Comparison of ENCODE assay signal across 12 cellular contexts in genomic region chr9:93686880-93687236, GRCh38.
"Had no signal": no experiment of that assay in that cellular context is flagged by ENCODE, and none has a peak within 500 bp of the region (broad histone marks: within the 10 kb centered on the region; RNA-seq: fewer than 3 reads in every experiment).

No MANE protein-coding gene starts in this region.

- H3K4me3 Mint-ChIP-seq: activated naive CD8-positive, alpha-beta T cell; nephron; stimulated activated naive CD8-positive, alpha-beta T cell treated with anti-CD3 and anti-CD28 coated beads, Interleukin-15, amount 100 ng/mL, for 72 hours had no signal

- H3K27me3 ChIP-seq: cardiac muscle cell, dorsolateral prefrontal cortex had no signal

- ATAC-seq: stimulated activated naive CD8-positive, alpha-beta T cell treated with anti-CD3 and anti-CD28 coated beads, Interleukin-15, amount 100 ng/mL, for 72 hours had no signal

- DNase-seq: activated CD4-positive, alpha-beta T cell treated with anti-CD3 and anti-CD28 coated beads for 4 hours; foreskin fibroblast; mesendoderm; nucleus accumbens; stimulated activated naive CD8-positive, alpha-beta T cell treated with anti-CD3 and anti-CD28 coated beads, Interleukin-15, amount 100 ng/mL, for 72 hours; SW 1271; trophoblast cell had no signal

- H3K4me1 Mint-ChIP-seq: nephron had no signal

- H3K27ac ChIP-seq: cardiac muscle cell, dorsolateral prefrontal cortex had no signal

- H3K27ac Mint-ChIP-seq: activated naive CD8-positive, alpha-beta T cell; nephron; progenitor cell of endocrine pancreas had no signal
